ENCODE assay signal across 1 cellular context in the genomic region with DNA sequence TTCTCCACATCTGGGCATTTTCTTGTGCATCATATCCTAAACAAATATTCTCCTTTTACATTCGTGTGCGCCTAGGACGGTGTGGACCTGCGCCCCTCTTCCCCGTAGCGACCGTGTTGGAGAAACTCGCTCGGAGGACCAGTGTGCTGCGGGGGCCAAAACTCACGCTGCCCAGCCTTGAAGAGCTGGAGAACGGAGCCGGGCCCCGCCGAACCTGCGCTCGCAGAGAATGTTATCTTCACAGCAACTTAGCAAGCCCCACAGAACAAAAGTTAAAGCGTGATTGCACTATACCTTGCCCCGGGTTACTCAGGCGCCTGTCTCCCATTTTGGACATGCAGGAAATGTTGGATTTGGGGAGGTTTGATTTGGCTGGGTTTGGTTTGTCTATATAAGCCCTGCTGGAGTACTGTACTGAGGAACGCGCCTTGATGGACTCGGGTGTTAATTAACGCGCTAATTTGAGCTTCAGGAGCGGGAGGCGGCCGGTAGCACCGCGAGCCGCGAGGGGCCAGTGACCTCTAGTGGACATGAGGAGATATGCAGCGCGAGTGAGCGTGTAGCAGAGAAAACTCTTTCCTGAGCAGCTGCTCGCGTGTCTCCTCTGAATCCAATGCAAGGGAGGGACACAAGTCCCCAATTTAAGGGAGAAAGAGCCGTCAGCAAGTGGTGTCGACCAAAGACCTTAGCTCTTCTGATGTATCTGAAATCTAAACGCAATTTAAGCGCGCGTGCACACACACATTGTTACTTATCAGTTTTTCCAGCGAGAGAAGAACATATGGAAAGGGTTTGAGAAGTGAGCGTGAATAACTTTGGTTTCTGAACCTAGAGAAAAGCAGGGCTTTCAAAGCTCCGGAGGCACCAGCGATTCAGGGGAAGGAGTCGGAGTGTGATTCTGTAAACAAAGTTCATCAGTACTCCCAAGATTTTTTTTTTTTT.
TF ChIP-seq lines count a peak whose summit lies in the region.

No MANE protein-coding gene starts in this region.

TF ChIP-seq in HEK293, 187 proteins besides CTCF, POLR2A, EP300 and RAD21 (continued from another document and continues in another):
- TF ChIP-seq, protein P1, sequence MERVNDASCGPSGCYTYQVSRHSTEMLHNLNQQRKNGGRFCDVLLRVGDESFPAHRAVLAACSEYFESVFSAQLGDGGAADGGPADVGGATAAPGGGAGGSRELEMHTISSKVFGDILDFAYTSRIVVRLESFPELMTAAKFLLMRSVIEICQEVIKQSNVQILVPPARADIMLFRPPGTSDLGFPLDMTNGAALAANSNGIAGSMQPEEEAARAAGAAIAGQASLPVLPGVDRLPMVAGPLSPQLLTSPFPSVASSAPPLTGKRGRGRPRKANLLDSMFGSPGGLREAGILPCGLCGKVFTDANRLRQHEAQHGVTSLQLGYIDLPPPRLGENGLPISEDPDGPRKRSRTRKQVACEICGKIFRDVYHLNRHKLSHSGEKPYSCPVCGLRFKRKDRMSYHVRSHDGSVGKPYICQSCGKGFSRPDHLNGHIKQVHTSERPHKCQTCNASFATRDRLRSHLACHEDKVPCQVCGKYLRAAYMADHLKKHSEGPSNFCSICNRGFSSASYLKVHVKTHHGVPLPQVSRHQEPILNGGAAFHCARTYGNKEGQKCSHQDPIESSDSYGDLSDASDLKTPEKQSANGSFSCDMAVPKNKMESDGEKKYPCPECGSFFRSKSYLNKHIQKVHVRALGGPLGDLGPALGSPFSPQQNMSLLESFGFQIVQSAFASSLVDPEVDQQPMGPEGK (tag by site-specific recombination; IDR thresholded peaks at IDR 0.05) = no peak
- no peak for TF ChIP-seq IKZF3 (tag by site-specific recombination; IDR thresholded peaks at IDR 0.05)
- peak; percentile 69; the same call in 1 of the 2 replicates for TF ChIP-seq SP7 (tag by site-specific recombination; IDR thresholded peaks at IDR 0.05)
- no peak for TF ChIP-seq EGR2 (tag by site-specific recombination; IDR thresholded peaks at IDR 0.05; ENCODE audit: low read depth)
- TF ChIP-seq ZXDB (tag by site-specific recombination; IDR thresholded peaks at IDR 0.05) = peak; percentile 38; the same call in 1 of the 2 replicates
- TF ChIP-seq, protein P2, sequence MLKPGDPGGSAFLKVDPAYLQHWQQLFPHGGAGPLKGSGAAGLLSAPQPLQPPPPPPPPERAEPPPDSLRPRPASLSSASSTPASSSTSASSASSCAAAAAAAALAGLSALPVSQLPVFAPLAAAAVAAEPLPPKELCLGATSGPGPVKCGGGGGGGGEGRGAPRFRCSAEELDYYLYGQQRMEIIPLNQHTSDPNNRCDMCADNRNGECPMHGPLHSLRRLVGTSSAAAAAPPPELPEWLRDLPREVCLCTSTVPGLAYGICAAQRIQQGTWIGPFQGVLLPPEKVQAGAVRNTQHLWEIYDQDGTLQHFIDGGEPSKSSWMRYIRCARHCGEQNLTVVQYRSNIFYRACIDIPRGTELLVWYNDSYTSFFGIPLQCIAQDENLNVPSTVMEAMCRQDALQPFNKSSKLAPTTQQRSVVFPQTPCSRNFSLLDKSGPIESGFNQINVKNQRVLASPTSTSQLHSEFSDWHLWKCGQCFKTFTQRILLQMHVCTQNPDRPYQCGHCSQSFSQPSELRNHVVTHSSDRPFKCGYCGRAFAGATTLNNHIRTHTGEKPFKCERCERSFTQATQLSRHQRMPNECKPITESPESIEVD (tag by site-specific recombination; IDR thresholded peaks at IDR 0.05) = no peak
- no peak for TF ChIP-seq ZNF311 (tag by site-specific recombination; IDR thresholded peaks at IDR 0.05; ENCODE audit: borderline replicate concordance)
- peak; percentile 74; the same call in 1 of the 2 replicates for TF ChIP-seq ZNF501 (tag by site-specific recombination; IDR thresholded peaks at IDR 0.05)
- TF ChIP-seq ZNF266 (tag by site-specific recombination; IDR thresholded peaks at IDR 0.05; ENCODE audit: low read depth) = no peak
- TF ChIP-seq BCL11B (tag by site-specific recombination; IDR thresholded peaks at IDR 0.05; ENCODE audit: low read depth) = no peak
- 0 out of 2 replicates have a peak, but pooled peaks have one; percentile 48 for TF ChIP-seq ZEB2 (tag by site-specific recombination; IDR thresholded peaks at IDR 0.05)
- TF ChIP-seq ZNF121 (tag by site-specific recombination; IDR thresholded peaks at IDR 0.05) = 0 out of 2 replicates have a peak, but pooled peaks have one; percentile 20
- TF ChIP-seq ZNF621 (tag by site-specific recombination; IDR thresholded peaks at IDR 0.05) = no peak
- TF ChIP-seq, protein P3, sequence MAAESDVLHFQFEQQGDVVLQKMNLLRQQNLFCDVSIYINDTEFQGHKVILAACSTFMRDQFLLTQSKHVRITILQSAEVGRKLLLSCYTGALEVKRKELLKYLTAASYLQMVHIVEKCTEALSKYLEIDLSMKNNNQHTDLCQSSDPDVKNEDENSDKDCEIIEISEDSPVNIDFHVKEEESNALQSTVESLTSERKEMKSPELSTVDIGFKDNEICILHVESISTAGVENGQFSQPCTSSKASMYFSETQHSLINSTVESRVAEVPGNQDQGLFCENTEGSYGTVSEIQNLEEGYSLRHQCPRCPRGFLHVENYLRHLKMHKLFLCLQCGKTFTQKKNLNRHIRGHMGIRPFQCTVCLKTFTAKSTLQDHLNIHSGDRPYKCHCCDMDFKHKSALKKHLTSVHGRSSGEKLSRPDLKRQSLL (tag by site-specific recombination; IDR thresholded peaks at IDR 0.05) = no peak; the same call in 1 of the 2 replicates
- TF ChIP-seq, protein P4, sequence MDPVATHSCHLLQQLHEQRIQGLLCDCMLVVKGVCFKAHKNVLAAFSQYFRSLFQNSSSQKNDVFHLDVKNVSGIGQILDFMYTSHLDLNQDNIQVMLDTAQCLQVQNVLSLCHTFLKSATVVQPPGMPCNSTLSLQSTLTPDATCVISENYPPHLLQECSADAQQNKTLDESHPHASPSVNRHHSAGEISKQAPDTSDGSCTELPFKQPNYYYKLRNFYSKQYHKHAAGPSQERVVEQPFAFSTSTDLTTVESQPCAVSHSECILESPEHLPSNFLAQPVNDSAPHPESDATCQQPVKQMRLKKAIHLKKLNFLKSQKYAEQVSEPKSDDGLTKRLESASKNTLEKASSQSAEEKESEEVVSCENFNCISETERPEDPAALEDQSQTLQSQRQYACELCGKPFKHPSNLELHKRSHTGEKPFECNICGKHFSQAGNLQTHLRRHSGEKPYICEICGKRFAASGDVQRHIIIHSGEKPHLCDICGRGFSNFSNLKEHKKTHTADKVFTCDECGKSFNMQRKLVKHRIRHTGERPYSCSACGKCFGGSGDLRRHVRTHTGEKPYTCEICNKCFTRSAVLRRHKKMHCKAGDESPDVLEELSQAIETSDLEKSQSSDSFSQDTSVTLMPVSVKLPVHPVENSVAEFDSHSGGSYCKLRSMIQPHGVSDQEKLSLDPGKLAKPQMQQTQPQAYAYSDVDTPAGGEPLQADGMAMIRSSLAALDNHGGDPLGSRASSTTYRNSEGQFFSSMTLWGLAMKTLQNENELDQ (tag by site-specific recombination; IDR thresholded peaks at IDR 0.05; ENCODE audit: low read depth) = no peak
- TF ChIP-seq KLF10 (tag by site-specific recombination; IDR thresholded peaks at IDR 0.05) = no peak
- no peak for TF ChIP-seq REPIN1 (tag by site-specific recombination; IDR thresholded peaks at IDR 0.05; ENCODE audit: low read depth)
- no peak for TF ChIP-seq BCL11A (tag by site-specific recombination; IDR thresholded peaks at IDR 0.05; ENCODE audit: low read depth)
- no peak for TF ChIP-seq YY1 (tag by site-specific recombination; IDR thresholded peaks at IDR 0.05)
- TF ChIP-seq, protein P5, sequence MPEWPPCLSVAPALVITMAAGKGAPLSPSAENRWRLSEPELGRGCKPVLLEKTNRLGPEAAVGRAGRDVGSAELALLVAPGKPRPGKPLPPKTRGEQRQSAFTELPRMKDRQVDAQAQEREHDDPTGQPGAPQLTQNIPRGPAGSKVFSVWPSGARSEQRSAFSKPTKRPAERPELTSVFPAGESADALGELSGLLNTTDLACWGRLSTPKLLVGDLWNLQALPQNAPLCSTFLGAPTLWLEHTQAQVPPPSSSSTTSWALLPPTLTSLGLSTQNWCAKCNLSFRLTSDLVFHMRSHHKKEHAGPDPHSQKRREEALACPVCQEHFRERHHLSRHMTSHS (tag by site-specific recombination; IDR thresholded peaks at IDR 0.05) = no peak
- TF ChIP-seq ZNF423 (tag by site-specific recombination; IDR thresholded peaks at IDR 0.05) = no peak
- no peak for TF ChIP-seq SCRT1 (tag by site-specific recombination; IDR thresholded peaks at IDR 0.05; ENCODE audit: borderline replicate concordance)
- no peak for TF ChIP-seq ZIC2 (tag by site-specific recombination; IDR thresholded peaks at IDR 0.05)
- TF ChIP-seq ZNF529 (tag by site-specific recombination; IDR thresholded peaks at IDR 0.05; ENCODE audit: insufficient replicate concordance) = no peak
- TF ChIP-seq WT1 (tag by site-specific recombination; IDR thresholded peaks at IDR 0.05) = peak; percentile 33; the same call in 1 of the 2 replicates
- no peak for TF ChIP-seq ZNF354C (tag by site-specific recombination; IDR thresholded peaks at IDR 0.05; ENCODE audit: borderline replicate concordance, low read depth)
- no peak for TF ChIP-seq ZNF24 (tag by site-specific recombination; IDR thresholded peaks at IDR 0.05)
- TF ChIP-seq ZNF292 (tag by site-specific recombination; IDR thresholded peaks at IDR 0.05; ENCODE audit: borderline replicate concordance, low read depth) = no peak
- no peak for TF ChIP-seq ZNF514 (tag by site-specific recombination; IDR thresholded peaks at IDR 0.05)
- TF ChIP-seq ZSCAN30 (tag by site-specific recombination; IDR thresholded peaks at IDR 0.05) = 0 out of 2 replicates have a peak, but pooled peaks have one; percentile 63
- peak; percentile 58; the same call in 1 of the 2 replicates for TF ChIP-seq ZNF391 (tag by site-specific recombination; IDR thresholded peaks at IDR 0.05; ENCODE audit: borderline replicate concordance, low read depth)
- TF ChIP-seq ZNF830 (tag by site-specific recombination; IDR thresholded peaks at IDR 0.05; ENCODE audit: low read depth) = no peak
- TF ChIP-seq, protein P6, sequence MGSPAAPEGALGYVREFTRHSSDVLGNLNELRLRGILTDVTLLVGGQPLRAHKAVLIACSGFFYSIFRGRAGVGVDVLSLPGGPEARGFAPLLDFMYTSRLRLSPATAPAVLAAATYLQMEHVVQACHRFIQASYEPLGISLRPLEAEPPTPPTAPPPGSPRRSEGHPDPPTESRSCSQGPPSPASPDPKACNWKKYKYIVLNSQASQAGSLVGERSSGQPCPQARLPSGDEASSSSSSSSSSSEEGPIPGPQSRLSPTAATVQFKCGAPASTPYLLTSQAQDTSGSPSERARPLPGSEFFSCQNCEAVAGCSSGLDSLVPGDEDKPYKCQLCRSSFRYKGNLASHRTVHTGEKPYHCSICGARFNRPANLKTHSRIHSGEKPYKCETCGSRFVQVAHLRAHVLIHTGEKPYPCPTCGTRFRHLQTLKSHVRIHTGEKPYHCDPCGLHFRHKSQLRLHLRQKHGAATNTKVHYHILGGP (tag by site-specific recombination; IDR thresholded peaks at IDR 0.05) = no peak
- no peak for TF ChIP-seq KLF9 (tag by site-specific recombination; IDR thresholded peaks at IDR 0.05; ENCODE audit: low read depth)
- TF ChIP-seq ZNF560 (tag by site-specific recombination; IDR thresholded peaks at IDR 0.05; ENCODE audit: borderline replicate concordance) = no peak
- no peak for TF ChIP-seq SALL2 (tag by site-specific recombination; IDR thresholded peaks at IDR 0.05; ENCODE audit: borderline replicate concordance)
- no peak for TF ChIP-seq SP3 (tag by site-specific recombination; IDR thresholded peaks at IDR 0.05)
- TF ChIP-seq, protein P7, sequence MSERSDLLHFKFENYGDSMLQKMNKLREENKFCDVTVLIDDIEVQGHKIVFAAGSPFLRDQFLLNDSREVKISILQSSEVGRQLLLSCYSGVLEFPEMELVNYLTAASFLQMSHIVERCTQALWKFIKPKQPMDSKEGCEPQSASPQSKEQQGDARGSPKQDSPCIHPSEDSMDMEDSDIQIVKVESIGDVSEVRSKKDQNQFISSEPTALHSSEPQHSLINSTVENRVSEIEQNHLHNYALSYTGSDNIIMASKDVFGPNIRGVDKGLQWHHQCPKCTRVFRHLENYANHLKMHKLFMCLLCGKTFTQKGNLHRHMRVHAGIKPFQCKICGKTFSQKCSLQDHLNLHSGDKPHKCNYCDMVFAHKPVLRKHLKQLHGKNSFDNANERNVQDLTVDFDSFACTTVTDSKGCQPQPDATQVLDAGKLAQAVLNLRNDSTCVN (tag by site-specific recombination; optimal IDR thresholded peaks at IDR 0.05) = peak; percentile 36
- TF ChIP-seq ZBTB48 (tag by site-specific recombination; IDR thresholded peaks at IDR 0.05) = no peak
- TF ChIP-seq ZNF521 (tag by site-specific recombination; IDR thresholded peaks at IDR 0.05) = no peak
- TF ChIP-seq ZNF426 (tag by site-specific recombination; IDR thresholded peaks at IDR 0.05) = no peak
- TF ChIP-seq, protein P8, sequence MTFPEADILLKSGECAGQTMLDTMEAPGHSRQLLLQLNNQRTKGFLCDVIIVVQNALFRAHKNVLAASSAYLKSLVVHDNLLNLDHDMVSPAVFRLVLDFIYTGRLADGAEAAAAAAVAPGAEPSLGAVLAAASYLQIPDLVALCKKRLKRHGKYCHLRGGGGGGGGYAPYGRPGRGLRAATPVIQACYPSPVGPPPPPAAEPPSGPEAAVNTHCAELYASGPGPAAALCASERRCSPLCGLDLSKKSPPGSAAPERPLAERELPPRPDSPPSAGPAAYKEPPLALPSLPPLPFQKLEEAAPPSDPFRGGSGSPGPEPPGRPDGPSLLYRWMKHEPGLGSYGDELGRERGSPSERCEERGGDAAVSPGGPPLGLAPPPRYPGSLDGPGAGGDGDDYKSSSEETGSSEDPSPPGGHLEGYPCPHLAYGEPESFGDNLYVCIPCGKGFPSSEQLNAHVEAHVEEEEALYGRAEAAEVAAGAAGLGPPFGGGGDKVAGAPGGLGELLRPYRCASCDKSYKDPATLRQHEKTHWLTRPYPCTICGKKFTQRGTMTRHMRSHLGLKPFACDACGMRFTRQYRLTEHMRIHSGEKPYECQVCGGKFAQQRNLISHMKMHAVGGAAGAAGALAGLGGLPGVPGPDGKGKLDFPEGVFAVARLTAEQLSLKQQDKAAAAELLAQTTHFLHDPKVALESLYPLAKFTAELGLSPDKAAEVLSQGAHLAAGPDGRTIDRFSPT (tag by site-specific recombination; IDR thresholded peaks at IDR 0.05) = no peak
- no peak for TF ChIP-seq ZNF341 (tag by site-specific recombination; IDR thresholded peaks at IDR 0.05; ENCODE audit: low read depth)
- TF ChIP-seq, protein P9, sequence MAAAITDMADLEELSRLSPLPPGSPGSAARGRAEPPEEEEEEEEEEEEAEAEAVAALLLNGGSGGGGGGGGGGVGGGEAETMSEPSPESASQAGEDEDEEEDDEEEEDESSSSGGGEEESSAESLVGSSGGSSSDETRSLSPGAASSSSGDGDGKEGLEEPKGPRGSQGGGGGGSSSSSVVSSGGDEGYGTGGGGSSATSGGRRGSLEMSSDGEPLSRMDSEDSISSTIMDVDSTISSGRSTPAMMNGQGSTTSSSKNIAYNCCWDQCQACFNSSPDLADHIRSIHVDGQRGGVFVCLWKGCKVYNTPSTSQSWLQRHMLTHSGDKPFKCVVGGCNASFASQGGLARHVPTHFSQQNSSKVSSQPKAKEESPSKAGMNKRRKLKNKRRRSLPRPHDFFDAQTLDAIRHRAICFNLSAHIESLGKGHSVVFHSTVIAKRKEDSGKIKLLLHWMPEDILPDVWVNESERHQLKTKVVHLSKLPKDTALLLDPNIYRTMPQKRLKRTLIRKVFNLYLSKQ (tag by site-specific recombination; IDR thresholded peaks at IDR 0.05; ENCODE audit: borderline replicate concordance) = no peak
- TF ChIP-seq OSR2 (tag by site-specific recombination; IDR thresholded peaks at IDR 0.05) = peak; percentile 54; the same call in 1 of the 2 replicates
